18 cellular contexts compared by ENCODE assay signal in the genomic region with DNA sequence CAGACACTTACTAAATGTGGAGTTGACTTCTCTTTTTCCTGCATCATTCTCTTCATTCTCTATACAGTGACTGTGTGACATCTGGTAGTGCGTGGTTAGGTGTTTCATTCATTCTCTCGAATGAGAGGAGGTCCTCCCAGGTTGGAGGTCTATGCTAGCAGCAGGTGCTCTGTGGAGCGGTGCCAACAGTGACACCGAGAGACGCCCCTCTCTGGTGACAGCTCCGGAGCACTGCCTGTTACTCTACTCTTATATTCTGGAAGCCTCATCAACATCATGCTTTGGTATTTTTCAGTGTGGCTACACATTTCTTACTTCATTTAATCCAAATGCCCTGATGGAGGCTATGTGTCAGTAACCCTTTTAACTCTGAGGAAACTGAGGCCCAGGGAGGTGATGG. TPM values are rescaled to one million over a fixed set of nuclear protein-coding genes. Genes with fewer than 3 reads are reported as not detected.
"Had no signal": no experiment of that assay in that cellular context is flagged by ENCODE, and none has a peak within 500 bp of the region (broad histone marks: within the 10 kb centered on the region; RNA-seq: fewer than 3 reads in every experiment).

No MANE protein-coding gene starts in this region.

- H3K36me3 Mint-ChIP-seq: mesothelial cell of epicardium, neural progenitor cell, T-cell, WTC11 had no signal

- H3K27me3 ChIP-seq: neural progenitor cell, tibial artery had no signal

- H3K4me1 Mint-ChIP-seq: neural progenitor cell, WTC11 had no signal

- H3K4me2 ChIP-seq: neural progenitor cell had no signal

- H3K9ac ChIP-seq: neural progenitor cell had no signal

- H3K9me3 Mint-ChIP-seq: activated naive CD8-positive, alpha-beta T cell treated with anti-CD3 and anti-CD28 coated beads, Interleukin-2, amount 50 U/mL, for 24 hours; stimulated activated naive CD8-positive, alpha-beta T cell treated with anti-CD3 and anti-CD28 coated beads, Interleukin-15, Interleukin-2, amounts not matched to agents 100 ng/mL and 50 ng/mL, for 24 hours; T-helper 2 cell treated with Interferon-gamma antibody and Interleukin-4, amounts not matched to agents 5 μg/mL and 100 μg/mL, for 36 hours had no signal

- H3K4me3 Mint-ChIP-seq: activated naive CD8-positive, alpha-beta T cell treated with anti-CD3 and anti-CD28 coated beads, Interleukin-2, amount 50 U/mL, for 24 hours; activated T-helper 1 cell treated with anti-CD3 and anti-CD28 coated beads, Interleukin-12 subunit alpha, Interleukin-12 subunit beta, Interleukin-2, Interleukin-4 antibody, amounts not matched to agents 30 ng/mL and 10 ng/mL and 1 ng/mL, durations not matched to agents 14 hours and 24 hours and 36 hours; mesothelial cell of epicardium; neural progenitor cell; stimulated activated naive CD8-positive, alpha-beta T cell treated with anti-CD3 and anti-CD28 coated beads, Interleukin-15, Interleukin-2, amounts not matched to agents 100 ng/mL and 50 ng/mL, for 24 hours; T-cell; T-helper 2 cell treated with Interferon-gamma antibody and Interleukin-4, amounts not matched to agents 5 μg/mL and 100 μg/mL, for 36 hours; WTC11 had no signal

- H3K36me3 ChIP-seq: left ventricle myocardium inferior, neural progenitor cell had no signal

- H3K4me3 ChIP-seq: left ventricle myocardium inferior, neural progenitor cell, tibial artery had no signal

- H3K4me1 ChIP-seq: neural progenitor cell had no signal

- DNase-seq: activated CD4-positive, alpha-beta T cell treated with anti-CD3 and anti-CD28 coated beads, Interleukin-2, amount 50 U/mL, for 4 hours; activated gamma-delta T cell; activated naive CD4-positive, alpha-beta T cell treated with anti-CD3 and anti-CD28 coated beads, Interleukin-2, amount 50 U/mL, for 16 hours; activated naive CD8-positive, alpha-beta T cell treated with anti-CD3 and anti-CD28 coated beads, Interleukin-2, amount 50 U/mL, for 24 hours; foreskin fibroblast; left ventricle myocardium inferior; stimulated activated CD4-positive, alpha-beta T cell treated with anti-CD3 and anti-CD28 coated beads, Interleukin-4, amount 100 ng/mL, for 24 hours; substantia nigra had no signal

- H3K27ac ChIP-seq: left ventricle myocardium inferior, neural progenitor cell, tibial artery had no signal

- H3K27me3 Mint-ChIP-seq: activated naive CD8-positive, alpha-beta T cell treated with anti-CD3 and anti-CD28 coated beads, Interleukin-2, amount 50 U/mL, for 24 hours had no signal

RNA-seq across cellular contexts. Expression of gene ATOH8, which starts 50.2 kb away (rescaled TPM):
- total RNA-seq: activated CD8-positive, alpha-beta memory T cell treated with anti-CD3 and anti-CD28 coated beads for 36 hours; naive thymus-derived CD8-positive, alpha-beta T cell had no signal
